In the genomic region with DNA sequence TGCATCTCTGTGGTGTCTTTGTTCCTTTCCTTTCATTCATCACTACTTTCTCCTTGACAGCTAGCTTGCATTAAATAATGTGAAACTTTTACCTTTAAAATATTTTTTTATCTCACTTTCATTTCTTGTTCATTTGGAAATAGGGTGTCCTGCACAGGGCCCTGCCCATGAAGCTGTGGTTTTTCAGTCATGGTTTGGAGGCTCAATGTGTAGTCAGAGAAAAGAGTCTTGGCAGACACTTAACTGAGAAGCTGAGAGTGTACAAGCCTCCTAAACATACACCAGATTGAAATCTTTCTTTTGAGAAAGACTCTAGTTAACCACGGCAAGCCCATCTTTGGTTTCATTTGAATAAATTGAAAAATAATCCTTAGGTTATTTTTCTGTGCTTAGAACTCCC, we compare ENCODE assay signal across 14 cellular contexts.
"Had no signal": no experiment of that assay in that cellular context is flagged by ENCODE, and none has a peak within 500 bp of the region (broad histone marks: within the 10 kb centered on the region; RNA-seq: fewer than 3 reads in every experiment).

No MANE protein-coding gene starts in this region.

- H3K27ac ChIP-seq: body of pancreas, sigmoid colon, suprapubic skin, upper lobe of right lung, VCaP had no signal

- H3K9me3 ChIP-seq: body of pancreas, mucosa of descending colon, sigmoid colon, suprapubic skin, upper lobe of right lung had no signal

- DNase-seq: activated CD4-positive, alpha-beta T cell treated with anti-CD3 and anti-CD28 coated beads for 36 hours; activated CD8-positive, alpha-beta memory T cell treated with anti-CD3 and anti-CD28 coated beads, Interleukin-2, amount 50 U/mL, for 4 hours; activated naive CD8-positive, alpha-beta T cell treated with anti-CD3 and anti-CD28 coated beads, Interleukin-2, amount 50 U/mL, for 24 hours; activated T-cell treated with anti-CD3 and anti-CD28 coated beads, Interleukin-2, amount 50 U/mL, for 72 hours; body of pancreas; left colon; mucosa of descending colon; sigmoid colon; stimulated activated naive CD4-positive, alpha-beta T cell treated with Interleukin-2 at 50 U/mL for 16 hours; T1000; upper lobe of right lung had no signal

- ATAC-seq: activated CD4-positive, alpha-beta T cell treated with anti-CD3 and anti-CD28 coated beads for 36 hours; activated CD8-positive, alpha-beta T cell treated with anti-CD3 and anti-CD28 coated beads for 36 hours; activated T-cell treated with anti-CD3 and anti-CD28 coated beads, Interleukin-2, amount 50 U/mL, for 72 hours; body of pancreas; left colon; mucosa of descending colon; upper lobe of right lung had no signal

- H3K4me1 ChIP-seq: body of pancreas, sigmoid colon, suprapubic skin, upper lobe of right lung had no signal

- H3K4me3 ChIP-seq: body of pancreas, mucosa of descending colon, sigmoid colon, suprapubic skin, upper lobe of right lung had no signal

- H3K27me3 ChIP-seq: body of pancreas, sigmoid colon, suprapubic skin, upper lobe of right lung had no signal
